In genomic region chr2:114373591-114373990, GRCh38 we compare ENCODE assay signal across 33 cellular contexts.
"Had no signal": no experiment of that assay in that cellular context is flagged by ENCODE, and none has a peak within 500 bp of the region (broad histone marks: within the 10 kb centered on the region; RNA-seq: fewer than 3 reads in every experiment).

No MANE protein-coding gene starts in this region.

- H3K36me3 Mint-ChIP-seq: activated naive CD8-positive, alpha-beta T cell; activated naive CD8-positive, alpha-beta T cell treated with anti-CD3 and anti-CD28 coated beads for 36 hours; activated naive CD8-positive, alpha-beta T cell treated with anti-CD3 and anti-CD28 coated beads, Interleukin-2, amount 10 ng/mL, durations not matched to agents 7 days and 5 days; brain had no signal

- H3K4me3 Mint-ChIP-seq: activated naive CD4-positive, alpha-beta T cell treated with anti-CD3 and anti-CD28 coated beads for 36 hours; activated naive CD4-positive, alpha-beta T cell treated with anti-CD3 and anti-CD28 coated beads, Interleukin-2, amount 10 ng/mL, durations not matched to agents 7 days and 5 days; activated naive CD4-positive, alpha-beta T cell treated with anti-CD3 and anti-CD28 coated beads, Interleukin-2, amount 50 U/mL, for 24 hours; activated naive CD8-positive, alpha-beta T cell; activated naive CD8-positive, alpha-beta T cell treated with anti-CD3 and anti-CD28 coated beads for 36 hours; activated naive CD8-positive, alpha-beta T cell treated with anti-CD3 and anti-CD28 coated beads, Interleukin-2, amount 10 ng/mL, durations not matched to agents 7 days and 5 days; activated naive CD8-positive, alpha-beta T cell treated with anti-CD3 and anti-CD28 coated beads, Interleukin-2, amount 50 U/mL, for 24 hours; activated T-cell treated with anti-CD3 and anti-CD28 coated beads, Interleukin-2, amount 50 U/mL, for 24 hours; activated T-cell treated with anti-CD3 and anti-CD28 coated beads, Interleukin-2, amount 50 U/mL, for 4 hours; activated T-cell treated with anti-CD3 and anti-CD28 coated beads, Interleukin-2, amount 50 U/mL, for 72 hours; activated T-helper 1 cell treated with anti-CD3 and anti-CD28 coated beads, Interleukin-12 subunit alpha, Interleukin-12 subunit beta, Interleukin-2, Interleukin-4 antibody, amounts not matched to agents 30 ng/mL and 10 ng/mL and 1 ng/mL, durations not matched to agents 14 hours and 24 hours and 36 hours; activated T-helper 17 cell treated with anti-CD3 and anti-CD28 coated beads, Interleukin-2, amount 50 U/mL, for 72 hours; brain; central memory CD8-positive, alpha-beta T cell had no signal

- ATAC-seq: activated naive CD8-positive, alpha-beta T cell treated with anti-CD3 and anti-CD28 coated beads, Interleukin-2, amount 50 U/mL, for 24 hours; activated T-cell treated with anti-CD3 and anti-CD28 coated beads, Interleukin-2, amount 50 U/mL, for 4 hours; activated T-cell treated with anti-CD3 and anti-CD28 coated beads, Interleukin-2, amount 50 U/mL, for 72 hours; activated T-helper 17 cell treated with anti-CD3 and anti-CD28 coated beads, Interleukin-2, amount 50 U/mL, for 72 hours; body of pancreas had no signal

- DNase-seq: activated effector memory CD4-positive, alpha-beta T cell treated with anti-CD3 and anti-CD28 coated beads, Interleukin-2, amount 50 U/mL, for 16 hours; activated effector memory CD4-positive, alpha-beta T cell treated with Interleukin-2 at 50 U/mL for 16 hours; activated gamma-delta T cell; activated gamma-delta T cell treated with Interleukin-2 at 50 U/mL for 16 hours; activated naive CD4-positive, alpha-beta T cell treated with anti-CD3 and anti-CD28 coated beads for 36 hours; activated naive CD4-positive, alpha-beta T cell treated with anti-CD3 and anti-CD28 coated beads, Interleukin-2, amount 10 ng/mL, durations not matched to agents 7 days and 5 days; activated naive CD4-positive, alpha-beta T cell treated with anti-CD3 and anti-CD28 coated beads, Interleukin-2, amount 50 U/mL, for 16 hours; activated naive CD4-positive, alpha-beta T cell treated with Interleukin-2 at 50 U/mL for 16 hours; activated naive CD8-positive, alpha-beta T cell treated with anti-CD3 and anti-CD28 coated beads for 36 hours; activated naive CD8-positive, alpha-beta T cell treated with anti-CD3 and anti-CD28 coated beads, Interleukin-2, amount 10 ng/mL, durations not matched to agents 7 days and 5 days; activated naive CD8-positive, alpha-beta T cell treated with anti-CD3 and anti-CD28 coated beads, Interleukin-2, amount 50 U/mL, for 24 hours; activated T-cell treated with anti-CD3 and anti-CD28 coated beads, Interleukin-2, amount 50 U/mL, for 24 hours; activated T-cell treated with anti-CD3 and anti-CD28 coated beads, Interleukin-2, amount 50 U/mL, for 4 hours; activated T-cell treated with anti-CD3 and anti-CD28 coated beads, Interleukin-2, amount 50 U/mL, for 48 hours; activated T-cell treated with anti-CD3 and anti-CD28 coated beads, Interleukin-2, amount 50 U/mL, for 72 hours; adrenal gland; amniotic stem cell; amygdala; anterior cingulate cortex; aorta; body of pancreas; brain microvascular endothelial cell; caudate nucleus; central memory CD4-positive, alpha-beta T cell; cerebellar nuclear complex; colonic mucosa had no signal

- H3K27ac Mint-ChIP-seq: activated naive CD4-positive, alpha-beta T cell treated with anti-CD3 and anti-CD28 coated beads for 36 hours; activated naive CD4-positive, alpha-beta T cell treated with anti-CD3 and anti-CD28 coated beads, Interleukin-2, amount 10 ng/mL, durations not matched to agents 7 days and 5 days; activated naive CD4-positive, alpha-beta T cell treated with anti-CD3 and anti-CD28 coated beads, Interleukin-2, amount 50 U/mL, for 24 hours; activated naive CD8-positive, alpha-beta T cell; activated naive CD8-positive, alpha-beta T cell treated with anti-CD3 and anti-CD28 coated beads for 36 hours; activated naive CD8-positive, alpha-beta T cell treated with anti-CD3 and anti-CD28 coated beads, Interleukin-2, amount 10 ng/mL, durations not matched to agents 7 days and 5 days; activated naive CD8-positive, alpha-beta T cell treated with anti-CD3 and anti-CD28 coated beads, Interleukin-2, amount 50 U/mL, for 24 hours; activated T-cell treated with anti-CD3 and anti-CD28 coated beads, Interleukin-2, amount 50 U/mL, for 24 hours; activated T-cell treated with anti-CD3 and anti-CD28 coated beads, Interleukin-2, amount 50 U/mL, for 72 hours; activated T-helper 1 cell treated with anti-CD3 and anti-CD28 coated beads, Interleukin-12 subunit alpha, Interleukin-12 subunit beta, Interleukin-2, Interleukin-4 antibody, amounts not matched to agents 30 ng/mL and 10 ng/mL and 1 ng/mL, durations not matched to agents 14 hours and 24 hours and 36 hours; activated T-helper 17 cell treated with anti-CD3 and anti-CD28 coated beads, Interleukin-2, amount 50 U/mL, for 72 hours; activated T-helper 2 cell treated with anti-CD3 and anti-CD28 coated beads, Interferon-gamma antibody, Interleukin-2, Interleukin-4, amounts not matched to agents 10 μg/mL and 5 μg/mL and 100 μg/mL, durations not matched to agents 14 hours and 24 hours and 36 hours; brain had no signal

- H3K4me1 Mint-ChIP-seq: activated naive CD4-positive, alpha-beta T cell treated with anti-CD3 and anti-CD28 coated beads, Interleukin-2, amount 10 ng/mL, durations not matched to agents 7 days and 5 days; activated naive CD4-positive, alpha-beta T cell treated with anti-CD3 and anti-CD28 coated beads, Interleukin-2, amount 50 U/mL, for 24 hours; activated naive CD8-positive, alpha-beta T cell treated with anti-CD3 and anti-CD28 coated beads for 36 hours; activated naive CD8-positive, alpha-beta T cell treated with anti-CD3 and anti-CD28 coated beads, Interleukin-2, amount 10 ng/mL, durations not matched to agents 7 days and 5 days; activated naive CD8-positive, alpha-beta T cell treated with anti-CD3 and anti-CD28 coated beads, Interleukin-2, amount 50 U/mL, for 24 hours; activated T-helper 17 cell treated with anti-CD3 and anti-CD28 coated beads, Interleukin-2, amount 50 U/mL, for 72 hours; brain; central memory CD8-positive, alpha-beta T cell had no signal

- H3K9me3 ChIP-seq: body of pancreas, colonic mucosa had no signal

- H3K27me3 Mint-ChIP-seq: activated naive CD4-positive, alpha-beta T cell treated with anti-CD3 and anti-CD28 coated beads, Interleukin-2, amount 10 ng/mL, durations not matched to agents 7 days and 5 days; activated naive CD8-positive, alpha-beta T cell; activated naive CD8-positive, alpha-beta T cell treated with anti-CD3 and anti-CD28 coated beads for 36 hours; activated naive CD8-positive, alpha-beta T cell treated with anti-CD3 and anti-CD28 coated beads, Interleukin-2, amount 10 ng/mL, durations not matched to agents 7 days and 5 days; activated naive CD8-positive, alpha-beta T cell treated with anti-CD3 and anti-CD28 coated beads, Interleukin-2, amount 50 U/mL, for 24 hours; activated T-cell treated with anti-CD3 and anti-CD28 coated beads, Interleukin-2, amount 50 U/mL, for 24 hours; activated T-helper 17 cell treated with anti-CD3 and anti-CD28 coated beads, Interleukin-2, amount 50 U/mL, for 72 hours; central memory CD8-positive, alpha-beta T cell had no signal
